In genomic region chr10:11898372-11899066, GRCh38 we compare ENCODE assay signal across 1 cellular context.
TF ChIP-seq lines count a peak whose summit lies in the region.

No MANE protein-coding gene starts in this region.

TF ChIP-seq in K562, 482 proteins besides CTCF, POLR2A, EP300 and RAD21 (continued from another document and continues in another):
- TF ChIP-seq E2F1 (CRISPR knock-in tag; IDR thresholded peaks at IDR 0.05) (peak; percentile 76), CAMTA2 (CRISPR knock-in tag; conservative IDR thresholded peaks at IDR 0.05) (no peak), MEIS2 (IDR thresholded peaks at IDR 0.05; ENCODE audit: partially characterized antibody) (peak; percentile 88), VEZF1 (CRISPR knock-in tag; IDR thresholded peaks at IDR 0.05) (peak; percentile 86), JUND (IDR thresholded peaks at IDR 0.05; ENCODE audit: borderline replicate concordance, low read depth, low read length) (peak; percentile 71; the same call in 1 of the 2 replicates), JUND (tag; IDR thresholded peaks at IDR 0.05; ENCODE audit: borderline replicate concordance, low read depth, low read length) (peak; percentile 48; the same call in 1 of the 3 replicates), MAZ (CRISPR knock-in tag; conservative IDR thresholded peaks at IDR 0.05 in 1 of 2, IDR thresholded peaks at IDR 0.05 in 1 of 2) (peak in 1 of 2 experiments; percentile 92), ZNF165 (CRISPR knock-in tag; IDR thresholded peaks at IDR 0.05; ENCODE audit: borderline replicate concordance) (0 out of 2 replicates have a peak, but pooled peaks have one; percentile 12), CCNT2 (IDR thresholded peaks at IDR 0.05; ENCODE audit: borderline replicate concordance, extremely low read depth, insufficient read length, low read depth, low read length) (peak; percentile 76), ZBTB40 (IDR thresholded peaks at IDR 0.05) (peak; percentile 68; the same call in 1 of the 2 replicates), ZBTB40 (CRISPR knock-in tag; IDR thresholded peaks at IDR 0.05) (no peak), TAL1 (IDR thresholded peaks at IDR 0.05) (peak; percentile 64), RBBP5 (IDR thresholded peaks at IDR 0.05; ENCODE audit: borderline replicate concordance, insufficient read depth, low read length, poor library complexity, severe bottlenecking) (peak; percentile 68), USF2 (CRISPR knock-in tag; IDR thresholded peaks at IDR 0.05) (no peak), ZKSCAN1 (IDR thresholded peaks at IDR 0.05; ENCODE audit: low read depth, low read length) (0 out of 2 replicates have a peak, but pooled peaks have one; percentile 24), MIER1 (IDR thresholded peaks at IDR 0.05; ENCODE audit: low read depth) (no peak), NFIX (CRISPR knock-in tag; IDR thresholded peaks at IDR 0.05; ENCODE audit: low read depth) (no peak), FOXP1 (CRISPR knock-in tag; IDR thresholded peaks at IDR 0.05) (peak; percentile 84; the same call in 1 of the 2 replicates), CBFA2T3 (IDR thresholded peaks at IDR 0.05) (peak; percentile 91), HNRNPL (IDR thresholded peaks at IDR 0.05; ENCODE audit: low read depth, low read length) (no peak; the same call in 1 of the 2 replicates), CUX1 (CRISPR knock-in tag; IDR thresholded peaks at IDR 0.05) (peak; percentile 71; the same call in 1 of the 2 replicates), SPI1 (IDR thresholded peaks at IDR 0.05; ENCODE audit: borderline replicate concordance, low read depth, low read length) (peak; percentile 69), ZNF41 (CRISPR knock-in tag; conservative IDR thresholded peaks at IDR 0.05) (no peak), TEAD1 (CRISPR knock-in tag; IDR thresholded peaks at IDR 0.05) (peak in 1 of 2 experiments; percentile 92; a peak in 2 of 4 replicates), RERE (CRISPR knock-in tag; IDR thresholded peaks at IDR 0.05; ENCODE audit: borderline replicate concordance) (no peak), ZNF639 (CRISPR knock-in tag; conservative IDR thresholded peaks at IDR 0.05 in 1 of 2, IDR thresholded peaks at IDR 0.05 in 1 of 2) (peak in 1 of 2 experiments; percentile 82; a peak in 2 of 4 replicates), MAX (CRISPR knock-in tag; IDR thresholded peaks at IDR 0.05) (peak; percentile 84), GATA2 (CRISPR knock-in tag; IDR thresholded peaks at IDR 0.05) (peak; percentile 97)
